Comparison of ENCODE assay signal across 7 cellular contexts in genomic region chr6:87722831-87723726, GRCh38. TPM values are rescaled to one million over a fixed set of nuclear protein-coding genes. Genes with fewer than 3 reads are reported as not detected.
A peak's percentile ranks its signal among the peaks of the same experiment; 100 is the strongest.
DNase-seq lines count a peak whose midpoint lies in the region; ATAC-seq and TF ChIP-seq lines count a peak whose summit lies in the region.

No MANE protein-coding gene starts in this region.

- peak overlapping the region; percentile 70 for H3K27ac ChIP-seq in fibroblast of lung (ENCODE audit: insufficient read depth, low read length)
- no peak overlapping the region for H3K27ac ChIP-seq in esophagus muscularis mucosa (replicated peaks in 1 of 4)

- no peak overlapping the region for H2AFZ ChIP-seq in fibroblast of lung (ENCODE audit: low read length)

- no peak for TF ChIP-seq CTCF in fibroblast of lung (conservative IDR thresholded peaks at IDR 0.05 in 1 of 2, IDR thresholded peaks at IDR 0.05 in 1 of 2; ENCODE audit: low read depth in 1 of 2, low read length in 2 of 2)
- no peak for TF ChIP-seq CTCF in natural killer cell (IDR thresholded peaks at IDR 0.05)
- TF ChIP-seq CTCF in esophagus muscularis mucosa (IDR thresholded peaks at IDR 0.05) = no peak

- H3K4me1 ChIP-seq in fibroblast of lung (ENCODE audit: control insufficient read depth, extremely low read depth, insufficient read depth, low read length) (peaks cover 12% of the 10 kb centered on the region), esophagus muscularis mucosa (peaks cover 6 to 14% (median 13%) of the 10 kb centered on the region in 4 donors)

- H3K4me1 Mint-ChIP-seq in natural killer cell = peaks cover 32 to 33% of the 10 kb centered on the region in 2 donors

- H3K9me3 ChIP-seq in fibroblast of lung (ENCODE audit: control insufficient read depth, insufficient read depth, low read depth, low read length) (no peaks in the 10 kb centered on the region), esophagus muscularis mucosa (no peaks in the 10 kb centered on the region)

- H3K4me3 ChIP-seq in fibroblast of lung (replicated peaks in 1 of 4; ENCODE audit: control extremely low read depth in 1 of 4, insufficient read depth in 1 of 4, low read depth in 3 of 4, low read length in 4 of 4) (peak overlapping the region in 1 of 4 experiments; percentile 10), esophagus muscularis mucosa (no peak overlapping the region)

- 60% methylated on average over 7 of the region's 8 CpGs for WGBS in esophagus muscularis mucosa

- peak overlapping the region; percentile 63 for H3K4me2 ChIP-seq in fibroblast of lung (ENCODE audit: extremely low read depth, insufficient read depth, low read length)

- H3K36me3 ChIP-seq in fibroblast of lung (ENCODE audit: control insufficient read depth, insufficient read depth, low read length) = no peaks in the 10 kb centered on the region
- H3K36me3 ChIP-seq in esophagus muscularis mucosa = no peaks in the 10 kb centered on the region

- peak; percentile 72 to 90 for DNase-seq in SW 1271 (lab: John Stamatoyannopoulos, UW)
- DNase-seq in fibroblast of lung (ENCODE audit: low read depth in 2 of 2) = peak; percentile 97 to 98
- no peak for DNase-seq in natural killer cell
- DNase-seq in esophagus muscularis mucosa (ENCODE audit: extremely low spot score) = no peak

- H3K36me3 Mint-ChIP-seq in natural killer cell = no peaks in the 10 kb centered on the region

- H3K9me3 Mint-ChIP-seq in natural killer cell = no peaks in the 10 kb centered on the region

- TF ChIP-seq POLR2A in esophagus muscularis mucosa (IDR thresholded peaks at IDR 0.05; ENCODE audit: low read depth) = no peak

- no peaks in the 10 kb centered on the region for H3K27me3 ChIP-seq in fibroblast of lung (ENCODE audit: control insufficient read depth, insufficient read depth, low read length)
- no peaks in the 10 kb centered on the region for H3K27me3 ChIP-seq in esophagus muscularis mucosa

- no peak overlapping the region for H3K9ac ChIP-seq in fibroblast of lung (ENCODE audit: insufficient read depth, low read length)

- ATAC-seq in GM18858 (IDR thresholded peaks at IDR 0.05; ENCODE audit: unreplicated experiment) = peak; percentile 27
- peak; percentile 46 for ATAC-seq in HG03442 (IDR thresholded peaks at IDR 0.05; ENCODE audit: unreplicated experiment)
- peak in 2 of 3 donors; percentile 18 to 67 for ATAC-seq in natural killer cell
- ATAC-seq in GM21723 (IDR thresholded peaks at IDR 0.05; ENCODE audit: unreplicated experiment) = no peak

- TF ChIP-seq EP300 in esophagus muscularis mucosa (IDR thresholded peaks at IDR 0.05) = no peak

- H4K20me1 ChIP-seq in fibroblast of lung (ENCODE audit: control insufficient read depth, extremely low read depth, insufficient read depth, low read length) = no peaks in the 10 kb centered on the region

- H3K79me2 ChIP-seq in fibroblast of lung (ENCODE audit: control insufficient read depth, insufficient read depth, low read length) = no peaks in the 10 kb centered on the region

- H3K4me3 Mint-ChIP-seq in natural killer cell = no peak overlapping the region

- H3K27ac Mint-ChIP-seq in natural killer cell = peak overlapping the region in 1 of 2 donors; percentile 11

- intact Hi-C loops in natural killer cell (cut with micrococcal nuclease) (no loop called here), esophagus muscularis mucosa (cut with DNase I) (no loop called here)

- no peaks in the 10 kb centered on the region for H3K27me3 Mint-ChIP-seq in natural killer cell (ENCODE audit: low read depth in 2 of 2)

RNA-seq across cellular contexts. Expression of gene AKIRIN2, which starts 21.0 kb away (rescaled TPM):
- total RNA-seq in fibroblast of lung = 20.0 and 33.7 TPM in 2 replicates
- polyA plus RNA-seq in fibroblast of lung = 34.4 and 41.0 TPM in 2 replicates
- polyA plus RNA-seq in fibroblast of lung (2012) = 38.4 and 47.4 TPM in 2 replicates
- polyA minus RNA-seq in fibroblast of lung (ENCODE audit: low replicate concordance) = 13.6 TPM in 2 replicates
- total RNA-seq in natural killer cell = 100 to 1,000 TPM; 102 to 156 (median 108) TPM
- total RNA-seq in esophagus muscularis mucosa = 10 to 100 TPM; 17.4 to 24.0 (median 21.7) TPM

Comparison
In these comparisons a context has a peak if more than half of its experiments do, and no peak if none do; other contexts are left out.
1. DNase-seq: peak in SW 1271 (2 of 2) and fibroblast of lung (2 of 2); none in natural killer cell (single experiment) and esophagus muscularis mucosa (single experiment).